Comparison of ENCODE assay signal across 32 cellular contexts in genomic region chr3:13099707-13100106, GRCh38.
"Had no signal": no experiment of that assay in that cellular context is flagged by ENCODE, and none has a peak within 500 bp of the region (broad histone marks: within the 10 kb centered on the region; RNA-seq: fewer than 3 reads in every experiment).

No MANE protein-coding gene starts in this region.

- H3K4me3 Mint-ChIP-seq: activated CD4-positive, alpha-beta memory T cell treated with anti-CD3 and anti-CD28 coated beads for 36 hours; activated CD4-positive, alpha-beta T cell treated with anti-CD3 and anti-CD28 coated beads for 36 hours; activated CD4-positive, alpha-beta T cell treated with anti-CD3 and anti-CD28 coated beads, Interleukin-2, amount 10 ng/mL, durations not matched to agents 24 days and 14 days; activated CD8-positive, alpha-beta memory T cell treated with anti-CD3 and anti-CD28 coated beads, Interleukin-2, amount 10 ng/mL, durations not matched to agents 7 days and 5 days; activated CD8-positive, alpha-beta T cell treated with anti-CD3 and anti-CD28 coated beads, Interleukin-2, amount 10 ng/mL, durations not matched to agents 7 days and 5 days; activated naive CD4-positive, alpha-beta T cell treated with anti-CD3 and anti-CD28 coated beads for 36 hours; activated naive CD4-positive, alpha-beta T cell treated with anti-CD3 and anti-CD28 coated beads, Interleukin-2, amount 50 U/mL, for 24 hours; activated naive CD8-positive, alpha-beta T cell treated with anti-CD3 and anti-CD28 coated beads for 36 hours; activated naive CD8-positive, alpha-beta T cell treated with anti-CD3 and anti-CD28 coated beads, Interleukin-2, amount 50 U/mL, for 24 hours; activated T-helper 1 cell treated with anti-CD3 and anti-CD28 coated beads, Interleukin-12 subunit alpha, Interleukin-12 subunit beta, Interleukin-2, Interleukin-4 antibody, amounts not matched to agents 30 ng/mL and 10 ng/mL and 1 ng/mL, durations not matched to agents 14 hours and 24 hours and 36 hours; T-helper 1 cell treated with Interleukin-12 subunit alpha and Interleukin-12 subunit beta and Interleukin-4 antibody, amounts not matched to agents 30 μg/mL and 1 μg/mL, for 36 hours had no signal

- H3K4me1 Mint-ChIP-seq: activated CD4-positive, alpha-beta T cell treated with anti-CD3 and anti-CD28 coated beads for 36 hours; activated CD4-positive, alpha-beta T cell treated with anti-CD3 and anti-CD28 coated beads, Interleukin-2, amount 10 ng/mL, durations not matched to agents 24 days and 14 days; activated naive CD4-positive, alpha-beta T cell treated with anti-CD3 and anti-CD28 coated beads, Interleukin-2, amount 50 U/mL, for 24 hours; activated naive CD8-positive, alpha-beta T cell treated with anti-CD3 and anti-CD28 coated beads for 36 hours; activated naive CD8-positive, alpha-beta T cell treated with anti-CD3 and anti-CD28 coated beads, Interleukin-2, amount 50 U/mL, for 24 hours had no signal

- H3K9me3 Mint-ChIP-seq: activated CD4-positive, alpha-beta memory T cell treated with anti-CD3 and anti-CD28 coated beads for 36 hours; activated CD4-positive, alpha-beta T cell treated with anti-CD3 and anti-CD28 coated beads, Interleukin-2, amount 10 ng/mL, durations not matched to agents 24 days and 14 days; activated naive CD4-positive, alpha-beta T cell treated with anti-CD3 and anti-CD28 coated beads for 36 hours; activated naive CD4-positive, alpha-beta T cell treated with anti-CD3 and anti-CD28 coated beads, Interleukin-2, amount 50 U/mL, for 24 hours; activated naive CD8-positive, alpha-beta T cell treated with anti-CD3 and anti-CD28 coated beads for 36 hours; activated naive CD8-positive, alpha-beta T cell treated with anti-CD3 and anti-CD28 coated beads, Interleukin-2, amount 50 U/mL, for 24 hours; activated T-helper 1 cell treated with anti-CD3 and anti-CD28 coated beads, Interleukin-12 subunit alpha, Interleukin-12 subunit beta, Interleukin-2, Interleukin-4 antibody, amounts not matched to agents 30 ng/mL and 10 ng/mL and 1 ng/mL, durations not matched to agents 14 hours and 24 hours and 36 hours; activated T-helper 2 cell treated with anti-CD3 and anti-CD28 coated beads, Interferon-gamma antibody, Interleukin-2, Interleukin-4, amounts not matched to agents 10 μg/mL and 5 μg/mL and 100 μg/mL, durations not matched to agents 14 hours and 24 hours and 36 hours; T-helper 1 cell treated with Interleukin-12 subunit alpha and Interleukin-12 subunit beta and Interleukin-4 antibody, amounts not matched to agents 30 μg/mL and 1 μg/mL, for 36 hours had no signal

- H3K27me3 Mint-ChIP-seq: activated CD4-positive, alpha-beta T cell treated with anti-CD3 and anti-CD28 coated beads for 36 hours; activated naive CD8-positive, alpha-beta T cell treated with anti-CD3 and anti-CD28 coated beads for 36 hours had no signal

- H3K27ac ChIP-seq: adrenal gland, body of pancreas, colonic mucosa, epithelial cell of prostate, esophagus squamous epithelium, gastroesophageal sphincter, WERI-Rb-1 had no signal

- H3K36me3 Mint-ChIP-seq: activated CD4-positive, alpha-beta memory T cell treated with anti-CD3 and anti-CD28 coated beads for 36 hours; activated CD8-positive, alpha-beta memory T cell treated with anti-CD3 and anti-CD28 coated beads, Interleukin-2, amount 10 ng/mL, durations not matched to agents 7 days and 5 days; activated naive CD4-positive, alpha-beta T cell treated with anti-CD3 and anti-CD28 coated beads, Interleukin-2, amount 50 U/mL, for 24 hours; activated naive CD8-positive, alpha-beta T cell treated with anti-CD3 and anti-CD28 coated beads for 36 hours had no signal

- H3K4me1 ChIP-seq: adrenal gland, body of pancreas, colonic mucosa, esophagus squamous epithelium, gastroesophageal sphincter had no signal

- H3K9me3 ChIP-seq: adrenal gland, body of pancreas, colonic mucosa, esophagus squamous epithelium, gastroesophageal sphincter had no signal

- H3K27ac Mint-ChIP-seq: activated CD4-positive, alpha-beta memory T cell treated with anti-CD3 and anti-CD28 coated beads for 36 hours; activated CD4-positive, alpha-beta T cell treated with anti-CD3 and anti-CD28 coated beads for 36 hours; activated CD4-positive, alpha-beta T cell treated with anti-CD3 and anti-CD28 coated beads, Interleukin-2, amount 10 ng/mL, durations not matched to agents 24 days and 14 days; activated CD8-positive, alpha-beta memory T cell treated with anti-CD3 and anti-CD28 coated beads, Interleukin-2, amount 10 ng/mL, durations not matched to agents 7 days and 5 days; activated CD8-positive, alpha-beta T cell treated with anti-CD3 and anti-CD28 coated beads, Interleukin-2, amount 10 ng/mL, durations not matched to agents 7 days and 5 days; activated naive CD4-positive, alpha-beta T cell treated with anti-CD3 and anti-CD28 coated beads for 36 hours; activated naive CD4-positive, alpha-beta T cell treated with anti-CD3 and anti-CD28 coated beads, Interleukin-2, amount 50 U/mL, for 24 hours; activated naive CD8-positive, alpha-beta T cell treated with anti-CD3 and anti-CD28 coated beads for 36 hours; activated naive CD8-positive, alpha-beta T cell treated with anti-CD3 and anti-CD28 coated beads, Interleukin-2, amount 50 U/mL, for 24 hours; activated T-helper 1 cell treated with anti-CD3 and anti-CD28 coated beads, Interleukin-12 subunit alpha, Interleukin-12 subunit beta, Interleukin-2, Interleukin-4 antibody, amounts not matched to agents 30 ng/mL and 10 ng/mL and 1 ng/mL, durations not matched to agents 14 hours and 24 hours and 36 hours; activated T-helper 2 cell treated with anti-CD3 and anti-CD28 coated beads, Interferon-gamma antibody, Interleukin-2, Interleukin-4, amounts not matched to agents 10 μg/mL and 5 μg/mL and 100 μg/mL, durations not matched to agents 14 hours and 24 hours and 36 hours; T-helper 1 cell treated with Interleukin-12 subunit alpha and Interleukin-12 subunit beta and Interleukin-4 antibody, amounts not matched to agents 30 μg/mL and 1 μg/mL, for 36 hours had no signal

- DNase-seq: activated CD4-positive, alpha-beta memory T cell treated with anti-CD3 and anti-CD28 coated beads for 36 hours; activated CD4-positive, alpha-beta T cell treated with anti-CD3 and anti-CD28 coated beads for 36 hours; activated CD4-positive, alpha-beta T cell treated with anti-CD3 and anti-CD28 coated beads, Interleukin-2, amount 10 ng/mL, durations not matched to agents 24 days and 14 days; activated CD4-positive, CD25-positive, alpha-beta regulatory T cell; activated CD4-positive, CD25-positive, alpha-beta regulatory T cell treated with anti-CD3 and anti-CD28 coated beads, Interleukin-2, amount 50 U/mL, for 72 hours; activated CD8-positive, alpha-beta memory T cell treated with anti-CD3 and anti-CD28 coated beads, Interleukin-2, amount 10 ng/mL, durations not matched to agents 7 days and 5 days; activated CD8-positive, alpha-beta memory T cell treated with anti-CD3 and anti-CD28 coated beads, Interleukin-2, amount 50 U/mL, for 4 hours; activated CD8-positive, alpha-beta T cell treated with anti-CD3 and anti-CD28 coated beads, Interleukin-2, amount 10 ng/mL, durations not matched to agents 7 days and 5 days; activated effector memory CD4-positive, alpha-beta T cell treated with anti-CD3 and anti-CD28 coated beads, Interleukin-2, amount 50 U/mL, for 16 hours; activated naive CD4-positive, alpha-beta T cell treated with anti-CD3 and anti-CD28 coated beads for 36 hours; activated naive CD8-positive, alpha-beta T cell treated with anti-CD3 and anti-CD28 coated beads for 36 hours; activated naive CD8-positive, alpha-beta T cell treated with anti-CD3 and anti-CD28 coated beads, Interleukin-2, amount 50 U/mL, for 24 hours; activated T-cell treated with anti-CD3 and anti-CD28 coated beads, Interleukin-2, amount 50 U/mL, for 1 hour; activated T-cell treated with anti-CD3 and anti-CD28 coated beads, Interleukin-2, amount 50 U/mL, for 48 hours; adrenal gland; aorta; body of pancreas; caudate nucleus; cerebellar nuclear complex; colonic mucosa; effector CD8-positive, alpha-beta T cell; esophagus squamous epithelium; foreskin melanocyte; head of caudate nucleus; T-helper 9 cell; WERI-Rb-1 had no signal

- ATAC-seq: activated CD4-positive, alpha-beta T cell treated with anti-CD3 and anti-CD28 coated beads for 36 hours; activated CD8-positive, alpha-beta memory T cell treated with anti-CD3 and anti-CD28 coated beads, Interleukin-2, amount 10 ng/mL, durations not matched to agents 7 days and 5 days; activated CD8-positive, alpha-beta T cell treated with anti-CD3 and anti-CD28 coated beads, Interleukin-2, amount 10 ng/mL, durations not matched to agents 7 days and 5 days; activated naive CD8-positive, alpha-beta T cell treated with anti-CD3 and anti-CD28 coated beads, Interleukin-2, amount 50 U/mL, for 24 hours; body of pancreas; gastroesophageal sphincter had no signal

- H3K27me3 ChIP-seq: adrenal gland, body of pancreas, colonic mucosa had no signal

- H3K4me3 ChIP-seq: adrenal gland, body of pancreas, colonic mucosa, esophagus squamous epithelium, gastroesophageal sphincter had no signal

- H3K36me3 ChIP-seq: adrenal gland, colonic mucosa, esophagus squamous epithelium, gastroesophageal sphincter, WERI-Rb-1 had no signal
